ENCODE assay signal across 9 cellular contexts in genomic region chr1:246450485-246451251, GRCh38. TPM values are rescaled to one million over a fixed set of nuclear protein-coding genes. Genes with fewer than 3 reads are reported as not detected.
DNase-seq lines count a peak whose midpoint lies in the region; ATAC-seq, FAIRE-seq and TF ChIP-seq lines count a peak whose summit lies in the region.
"Had no signal": no experiment of that assay in that cellular context is flagged by ENCODE, and none has a peak within 500 bp of the region (broad histone marks: within the 10 kb centered on the region; RNA-seq: fewer than 3 reads in every experiment).

No MANE protein-coding gene starts in this region.

- FAIRE-seq in RCC 7860 (lab: Jason Lieb, UNC), result peak; percentile 90

- H3K36me3 Mint-ChIP-seq in progenitor cell of endocrine pancreas (ENCODE audit: insufficient read depth), result peaks cover 1% of the 10 kb centered on the region

- no peak overlapping the region for H2AFZ ChIP-seq in fibroblast of lung (ENCODE audit: low read length)

- H3K36me3 ChIP-seq in GM06990 (ENCODE audit: control insufficient read depth, insufficient read depth, low read length), result no peaks in the 10 kb centered on the region
- no peaks in the 10 kb centered on the region for H3K36me3 ChIP-seq in fibroblast of lung (ENCODE audit: control insufficient read depth, insufficient read depth, low read length)

- H3K27me3 ChIP-seq in GM06990 (replicated peaks; ENCODE audit: control insufficient read depth, insufficient read depth, low read length) (no peaks in the 10 kb centered on the region), fibroblast of lung (ENCODE audit: control insufficient read depth, insufficient read depth, low read length) (no peaks in the 10 kb centered on the region)

- DNase-seq in GM06990 (ENCODE audit: extremely low read depth, insufficient read length), result peak; percentile 16
- DNase-seq in LNCaP clone FGC (ENCODE audit: low read depth), result no peak
- DNase-seq in RCC 7860 (ENCODE audit: low spot score), result peak; percentile 47
- peak; percentile 37 to 54 for DNase-seq in fibroblast of lung (ENCODE audit: low read depth in 2 of 2)
- no peak for DNase-seq in progenitor cell of endocrine pancreas (ENCODE audit: low spot score, unreplicated experiment)
- DNase-seq in activated CD4-positive, CD25-positive, alpha-beta regulatory T cell treated with anti-CD3 and anti-CD28 coated beads, Interleukin-2, amount 50 U/mL, for 72 hours, result no peak
- DNase-seq: activated B cell treated with CpG ODN at 0.5 μM for 24 hours had no signal

- H3K9ac ChIP-seq in fibroblast of lung (ENCODE audit: insufficient read depth, low read length), result no peak overlapping the region

- H3K9me3 ChIP-seq in fibroblast of lung (ENCODE audit: control insufficient read depth, insufficient read depth, low read depth, low read length), result no peaks in the 10 kb centered on the region

- H3K27ac Mint-ChIP-seq in progenitor cell of endocrine pancreas, result peak overlapping the region; percentile 49
- H3K27ac Mint-ChIP-seq: activated B cell treated with CpG ODN at 0.5 μM for 24 hours had no signal

- no peaks in the 10 kb centered on the region for H4K20me1 ChIP-seq in fibroblast of lung (ENCODE audit: control insufficient read depth, extremely low read depth, insufficient read depth, low read length)

- peaks cover 3% of the 10 kb centered on the region for H3K9me3 Mint-ChIP-seq in progenitor cell of endocrine pancreas (ENCODE audit: low read depth)

- no peaks in the 10 kb centered on the region for H3K79me2 ChIP-seq in fibroblast of lung (ENCODE audit: control insufficient read depth, insufficient read depth, low read length)

- ATAC-seq in GM19397 (IDR thresholded peaks at IDR 0.05; ENCODE audit: unreplicated experiment) (no peak), HG03196 (IDR thresholded peaks at IDR 0.05; ENCODE audit: unreplicated experiment) (no peak)

- H3K4me1 ChIP-seq in fibroblast of lung (ENCODE audit: control insufficient read depth, extremely low read depth, insufficient read depth, low read length), result no peaks in the 10 kb centered on the region

- H3K27me3 Mint-ChIP-seq in progenitor cell of endocrine pancreas, result no peaks in the 10 kb centered on the region
- H3K27me3 Mint-ChIP-seq: activated B cell treated with CpG ODN at 0.5 μM for 24 hours had no signal

- no peak overlapping the region for H3K27ac ChIP-seq in fibroblast of lung (ENCODE audit: insufficient read depth, low read length)

- H3K4me3 Mint-ChIP-seq in progenitor cell of endocrine pancreas (ENCODE audit: low read depth), result no peak overlapping the region
- H3K4me3 Mint-ChIP-seq: activated B cell treated with CpG ODN at 0.5 μM for 24 hours had no signal

- no peak overlapping the region for H3K4me2 ChIP-seq in fibroblast of lung (ENCODE audit: extremely low read depth, insufficient read depth, low read length)

- TF ChIP-seq CTCF in GM06990 (IDR thresholded peaks at IDR 0.05; ENCODE audit: insufficient read depth, low read length, poor library complexity, severe bottlenecking), result peak; percentile 49
- peak; percentile 64 for TF ChIP-seq CTCF in LNCaP clone FGC (IDR thresholded peaks at IDR 0.05; ENCODE audit: control insufficient read depth, extremely low read depth, insufficient read depth)
- peak; percentile 36 to 57 for TF ChIP-seq CTCF in fibroblast of lung (conservative IDR thresholded peaks at IDR 0.05 in 1 of 2, IDR thresholded peaks at IDR 0.05 in 1 of 2; ENCODE audit: low read depth in 1 of 2, low read length in 2 of 2)
- peak; percentile 74 for TF ChIP-seq CTCF in progenitor cell of endocrine pancreas (IDR thresholded peaks at IDR 0.05; ENCODE audit: unreplicated experiment)

- H3K4me1 Mint-ChIP-seq in progenitor cell of endocrine pancreas (ENCODE audit: low read depth), result no peaks in the 10 kb centered on the region
- H3K4me1 Mint-ChIP-seq: activated B cell treated with CpG ODN at 0.5 μM for 24 hours had no signal

- H3K4me3 ChIP-seq in GM06990 (replicated peaks; ENCODE audit: low read depth, low read length) (no peak overlapping the region), LNCaP clone FGC (ENCODE audit: low read depth, low read length) (no peak overlapping the region), fibroblast of lung (replicated peaks in 1 of 4; ENCODE audit: control extremely low read depth in 1 of 4, insufficient read depth in 1 of 4, low read depth in 3 of 4, low read length in 4 of 4) (no peak overlapping the region)

RNA-seq across cellular contexts. Expression of gene SMYD3, which starts 56.4 kb away (rescaled TPM):
- 69.4 and 71.7 TPM in 2 replicates for total RNA-seq in fibroblast of lung
- polyA plus RNA-seq in fibroblast of lung, result 30.1 and 83.1 TPM in 2 replicates
- polyA plus RNA-seq in fibroblast of lung (2012), result 32.4 and 71.3 TPM in 2 replicates
- 11.2 and 31.2 TPM in 2 replicates for polyA minus RNA-seq in fibroblast of lung (ENCODE audit: low replicate concordance)
- total RNA-seq in progenitor cell of endocrine pancreas, result 31.9 and 36.5 TPM in 2 replicates

Comparison
In these comparisons a context has a peak if more than half of its experiments do, and no peak if none do; other contexts are left out.
1. DNase-seq: peak in GM06990 (single experiment), RCC 7860 (single experiment) and fibroblast of lung (2 of 2); none in LNCaP clone FGC (single experiment), progenitor cell of endocrine pancreas (single experiment) and activated CD4-positive, CD25-positive, alpha-beta regulatory T cell treated with anti-CD3 and anti-CD28 coated beads, Interleukin-2, amount 50 U/mL, for 72 hours (single experiment).
2. Peak in every context shown above with its lines, with median percentiles within 50 percentile points of each other: CTCF ChIP-seq.